In genomic region chr11:120394119-120394518, GRCh38 we compare ENCODE assay signal across 1 cellular context.
TF ChIP-seq lines count a peak whose summit lies in the region.

No MANE protein-coding gene starts in this region.

TF ChIP-seq in HepG2, 621 proteins besides CTCF, POLR2A, EP300 and RAD21:
- TF ChIP-seq ZNF121 (CRISPR knock-in tag; IDR thresholded peaks at IDR 0.05) (peak; percentile 46; the same call in 1 of the 2 replicates), SAFB2 (CRISPR knock-in tag; IDR thresholded peaks at IDR 0.05; ENCODE audit: borderline replicate concordance, low read depth) (no peak), HOXA3 (CRISPR knock-in tag; IDR thresholded peaks at IDR 0.05) (no peak)
